In the genomic region with DNA sequence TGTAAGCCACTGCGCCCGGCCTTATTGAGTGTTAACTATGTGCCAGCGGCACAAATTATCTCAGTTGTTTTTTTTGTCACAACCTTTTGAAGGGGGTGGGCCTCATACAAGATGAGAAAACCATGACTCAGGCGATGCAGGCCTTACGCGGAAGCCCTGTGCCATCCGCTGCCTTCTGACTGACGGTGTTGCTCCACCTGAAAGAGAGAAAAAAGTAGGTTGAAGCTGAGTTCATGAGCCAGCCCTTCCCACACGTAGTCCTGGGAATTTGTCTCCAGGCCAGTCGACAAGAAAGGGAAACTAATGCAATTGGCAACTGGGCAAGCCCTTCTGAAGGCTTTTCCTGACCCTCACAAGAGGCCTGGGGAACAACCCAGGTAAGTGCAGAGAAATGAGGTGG, we compare ENCODE assay signal across 27 cellular contexts.
"Had no signal": no experiment of that assay in that cellular context is flagged by ENCODE, and none has a peak within 500 bp of the region (broad histone marks: within the 10 kb centered on the region; RNA-seq: fewer than 3 reads in every experiment).

No MANE protein-coding gene starts in this region.

- H3K27me3 Mint-ChIP-seq: naive thymus-derived CD8-positive, alpha-beta T cell; stimulated activated naive CD8-positive, alpha-beta T cell treated with anti-CD3 and anti-CD28 coated beads, Interleukin-15, amount 100 ng/mL, for 72 hours; type B pancreatic cell had no signal

- ATAC-seq: gastroesophageal sphincter; left colon; mucosa of descending colon; naive thymus-derived CD8-positive, alpha-beta T cell; psoas muscle; sciatic nerve; stimulated activated memory B cell treated with anti-CD40 and anti-IgM and Interleukin-4, amounts not matched to agents 10 μg/mL and 1 μg/mL and 100 μg/mL, for 72 hours; stimulated activated naive CD8-positive, alpha-beta T cell treated with anti-CD3 and anti-CD28 coated beads, Interleukin-15, amount 100 ng/mL, for 72 hours had no signal

- FAIRE-seq: kidney had no signal

- H3K27ac Mint-ChIP-seq: endodermal cell; naive thymus-derived CD8-positive, alpha-beta T cell; stimulated activated memory B cell treated with anti-CD40 and anti-IgM and Interleukin-4, amounts not matched to agents 10 μg/mL and 1 μg/mL and 100 μg/mL, for 72 hours; type B pancreatic cell had no signal

- H3K4me2 ChIP-seq: hepatocyte had no signal

- H2AFZ ChIP-seq: hepatocyte had no signal

- H3K9me3 Mint-ChIP-seq: endodermal cell; naive thymus-derived CD8-positive, alpha-beta T cell; stimulated activated memory B cell treated with anti-CD40 and anti-IgM and Interleukin-4, amounts not matched to agents 10 μg/mL and 1 μg/mL and 100 μg/mL, for 72 hours; stimulated activated naive CD8-positive, alpha-beta T cell treated with anti-CD3 and anti-CD28 coated beads, Interleukin-15, amount 100 ng/mL, for 72 hours; type B pancreatic cell had no signal

- H3K4me1 Mint-ChIP-seq: endodermal cell; stimulated activated memory B cell treated with anti-CD40 and anti-IgM and Interleukin-4, amounts not matched to agents 10 μg/mL and 1 μg/mL and 100 μg/mL, for 72 hours had no signal

- H3K36me3 Mint-ChIP-seq: naive thymus-derived CD8-positive, alpha-beta T cell; stimulated activated memory B cell treated with anti-CD40 and anti-IgM and Interleukin-4, amounts not matched to agents 10 μg/mL and 1 μg/mL and 100 μg/mL, for 72 hours; type B pancreatic cell had no signal

- DNase-seq: effector CD4-positive, alpha-beta T cell; endodermal cell; esophagus squamous epithelium; foreskin fibroblast; glutamatergic neuron; kidney; left colon; mammary epithelial cell; mucosa of descending colon; naive thymus-derived CD8-positive, alpha-beta T cell; psoas muscle; retina; spleen; stimulated activated CD4-positive, alpha-beta T cell treated with anti-CD3 and anti-CD28 coated beads, Interleukin-15, amount 100 ng/mL, for 24 hours; stimulated activated CD4-positive, alpha-beta T cell treated with anti-CD3 and anti-CD28 coated beads, Interleukin-1b, Interleukin-23, amount 100 ng/mL, for 48 hours; stimulated activated CD4-positive, alpha-beta T cell treated with anti-CD3 and anti-CD28 coated beads, Interleukin-4, amount 100 ng/mL, for 24 hours; stimulated activated naive CD8-positive, alpha-beta T cell treated with anti-CD3 and anti-CD28 coated beads, Interleukin-15, amount 100 ng/mL, for 72 hours; testis; uterus had no signal

- H3K4me1 ChIP-seq: esophagus squamous epithelium, psoas muscle, spleen, testis, uterus had no signal

- H3K4me3 Mint-ChIP-seq: endodermal cell; naive thymus-derived CD8-positive, alpha-beta T cell; stimulated activated memory B cell treated with anti-CD40 and anti-IgM and Interleukin-4, amounts not matched to agents 10 μg/mL and 1 μg/mL and 100 μg/mL, for 72 hours; stimulated activated naive CD8-positive, alpha-beta T cell treated with anti-CD3 and anti-CD28 coated beads, Interleukin-15, amount 100 ng/mL, for 72 hours; type B pancreatic cell had no signal

- H3K36me3 ChIP-seq: gastroesophageal sphincter, neutrophil, spleen, uterus had no signal

- H3K27ac ChIP-seq: epithelial cell of prostate, gastroesophageal sphincter, hepatocyte, neutrophil, psoas muscle, spleen, testis, uterus had no signal

- H3K4me3 ChIP-seq: coronary artery, esophagus squamous epithelium, gastroesophageal sphincter, hepatocyte, mucosa of descending colon, psoas muscle, spleen, testis, uterus had no signal

- H3K9me3 ChIP-seq: esophagus squamous epithelium, gastroesophageal sphincter, mucosa of descending colon, neutrophil, psoas muscle, spleen, testis, uterus had no signal

- H3K27me3 ChIP-seq: esophagus squamous epithelium, gastroesophageal sphincter, hepatocyte, neutrophil, testis, uterus had no signal
